ENCODE assay signal across 1 cellular context in genomic region chr6:170186006-170186908, GRCh38.
TF ChIP-seq lines count a peak whose summit lies in the region.

No MANE protein-coding gene starts in this region.

TF ChIP-seq in H1, 55 proteins besides CTCF, POLR2A, EP300 and RAD21:
- TF ChIP-seq RBBP5 (IDR thresholded peaks at IDR 0.05; ENCODE audit: borderline replicate concordance, low read depth, low read length) (no peak), GABPA (IDR thresholded peaks at IDR 0.05; ENCODE audit: borderline replicate concordance, insufficient read depth, low read length) (no peak), YY1 (IDR thresholded peaks at IDR 0.05; ENCODE audit: low read depth, low read length) (no peak), SUZ12 (IDR thresholded peaks at IDR 0.05; ENCODE audit: low read length) (no peak), ASH2L (IDR thresholded peaks at IDR 0.05; ENCODE audit: low read length) (no peak), CHD2 (IDR thresholded peaks at IDR 0.05; ENCODE audit: low read length) (no peak), BCL11A (IDR thresholded peaks at IDR 0.05; ENCODE audit: low read depth in 2 of 2, low read length in 2 of 2) (no peak), HDAC2 (IDR thresholded peaks at IDR 0.05; ENCODE audit: borderline replicate concordance in 1 of 2, low read depth in 2 of 2, low read length in 2 of 2) (no peak), RFX5 (IDR thresholded peaks at IDR 0.05; ENCODE audit: borderline replicate concordance, low read depth, low read length) (no peak), CREB1 (IDR thresholded peaks at IDR 0.05) (no peak), TAF1 (IDR thresholded peaks at IDR 0.05; ENCODE audit: low read depth, low read length) (no peak), MAX (IDR thresholded peaks at IDR 0.05) (no peak), CEBPB (IDR thresholded peaks at IDR 0.05; ENCODE audit: low read depth, low read length) (no peak), SP4 (IDR thresholded peaks at IDR 0.05; ENCODE audit: low read length) (no peak)
